In genomic region chr5:126544087-126544740, GRCh38 we compare ENCODE assay signal across 7 cellular contexts. TPM values are rescaled to one million over a fixed set of nuclear protein-coding genes. Genes with fewer than 3 reads are reported as not detected.
DNase-seq lines count a peak whose midpoint lies in the region; ATAC-seq and TF ChIP-seq lines count a peak whose summit lies in the region.

No MANE protein-coding gene starts in this region.

- ATAC-seq in GM19351 (IDR thresholded peaks at IDR 0.05; ENCODE audit: unreplicated experiment) = peak; percentile 89
- peak; percentile 78 for ATAC-seq in HG03280 (IDR thresholded peaks at IDR 0.05; ENCODE audit: unreplicated experiment)
- ATAC-seq in body of pancreas = no peak
- no peak for ATAC-seq in HG03457 (IDR thresholded peaks at IDR 0.05; ENCODE audit: unreplicated experiment)

- WGBS in body of pancreas, 2 donors = 60 to 78% methylated on average over 11 to 12 of the region's 12 CpGs
- 100% methylated on average over 1 of the region's 12 CpGs for WGBS in mesendoderm (ENCODE audit: extremely low coverage, insufficient coverage, low lambda C conversion rate)

- H3K27me3 ChIP-seq in body of pancreas (no peaks in the 10 kb centered on the region), mesendoderm (ENCODE audit: insufficient read depth, low read length, poor library complexity) (no peaks in the 10 kb centered on the region)

- intact Hi-C loops in body of pancreas (cut with DNase I) = no loop called here

- H3K23ac ChIP-seq in mesendoderm (ENCODE audit: low read length) = no peak overlapping the region

- no peak overlapping the region for H3K27ac ChIP-seq in body of pancreas
- no peak overlapping the region for H3K27ac ChIP-seq in mesendoderm (ENCODE audit: low read depth, low read length)

- peak in 5 of 7 experiments; percentile 4 to 30 (median 17) for TF ChIP-seq CTCF in body of pancreas (IDR thresholded peaks at IDR 0.05)

- no peak overlapping the region for H3K18ac ChIP-seq in mesendoderm (ENCODE audit: low read length)

- H3K79me1 ChIP-seq in mesendoderm (ENCODE audit: low read length) = no peaks in the 10 kb centered on the region

- H3K56ac ChIP-seq in mesendoderm (ENCODE audit: low read length) = no peak overlapping the region

- H3K4me1 ChIP-seq in body of pancreas (peaks cover 5% of the 10 kb centered on the region), mesendoderm (ENCODE audit: control insufficient read depth, low read depth, low read length) (no peaks in the 10 kb centered on the region)

- no peak overlapping the region for H3K4ac ChIP-seq in mesendoderm (ENCODE audit: low read depth, low read length)

- no peak overlapping the region for H3K4me2 ChIP-seq in mesendoderm (ENCODE audit: low read length)

- H3K9me3 ChIP-seq in body of pancreas = no peaks in the 10 kb centered on the region

- no peak overlapping the region for H2AK5ac ChIP-seq in mesendoderm (ENCODE audit: low read length)

- H2BK120ac ChIP-seq in mesendoderm (ENCODE audit: low read depth, low read length) = no peak overlapping the region

- no peak overlapping the region for H3K9ac ChIP-seq in mesendoderm (ENCODE audit: low read length)

- H2BK15ac ChIP-seq in mesendoderm (replicated peaks; ENCODE audit: low read depth) = no peak overlapping the region

- TF ChIP-seq POLR2A in body of pancreas (IDR thresholded peaks at IDR 0.05) = no peak

- H3K36me3 ChIP-seq in body of pancreas (replicated peaks in 1 of 2; ENCODE audit: insufficient read depth in 1 of 2, low read depth in 2 of 2) (peaks cover 0 to 6% of the 10 kb centered on the region in 2 donors), mesendoderm (ENCODE audit: control insufficient read depth, insufficient read depth, low read length) (peaks cover 2% of the 10 kb centered on the region)

- DNase-seq in G401 (ENCODE audit: low spot score) (peak; percentile 17), RKO (ENCODE audit: low spot score) (peak; percentile 49), body of pancreas (peak in 3 of 4 donors; percentile 10 to 39 (median 17)), mesendoderm (peak; percentile 44)

- no peak overlapping the region for H4K5ac ChIP-seq in mesendoderm (ENCODE audit: low read length)

- H3K79me2 ChIP-seq in mesendoderm (ENCODE audit: control insufficient read depth, insufficient read depth, low read length) = no peaks in the 10 kb centered on the region

- H4K8ac ChIP-seq in mesendoderm (ENCODE audit: low read depth, low read length) = no peak overlapping the region

- no peak overlapping the region for H2BK5ac ChIP-seq in mesendoderm (ENCODE audit: low read length)

- in situ Hi-C loops in G401 (cut with HindIII; ENCODE audit: low sequenced_read_pairs) = loop anchor here (25.0 kb wide), 1 partner anchor 182 kb away; no protein-coding TSS in a partner anchor

- H3K4me3 ChIP-seq in body of pancreas = no peak overlapping the region
- H3K4me3 ChIP-seq in mesendoderm (ENCODE audit: low read length) = no peak overlapping the region

RNA-seq across cellular contexts. Expression of gene ALDH7A1, which starts 50.8 kb away (rescaled TPM):
- total RNA-seq in G401 (2014; rRNA removed; shearing (Covaris generic)) = 120 and 146 TPM in 2 replicates
- 10 to 100 TPM; 19.1 to 27.0 TPM for total RNA-seq in body of pancreas
- 120 TPM for polyA plus RNA-seq in mesendoderm (2013, experiment 1 of 2)
- polyA plus RNA-seq in mesendoderm (2013, experiment 2 of 2) = 119 TPM

RNA-seq across cellular contexts. Expression of gene PHAX, which starts 56.5 kb away (rescaled TPM):
- 42.7 and 50.5 TPM in 2 replicates for total RNA-seq in G401 (2014; rRNA removed; shearing (Covaris generic))
- 10 to 100 TPM; 24.6 to 26.7 TPM for total RNA-seq in body of pancreas
- polyA plus RNA-seq in mesendoderm (2013, experiment 1 of 2) = 66.5 TPM
- 68.7 TPM for polyA plus RNA-seq in mesendoderm (2013, experiment 2 of 2)

Comparison
In these comparisons a context has a peak if more than half of its experiments do, and no peak if none do; other contexts are left out.
1. ATAC-seq: peak in GM19351 (single experiment) and HG03280 (single experiment); none in body of pancreas (single experiment) and HG03457 (single experiment).
2. Peak in every context shown above with its lines, with median percentiles within 50 percentile points of each other: DNase-seq.